20 cellular contexts compared by ENCODE assay signal in the genomic region with DNA sequence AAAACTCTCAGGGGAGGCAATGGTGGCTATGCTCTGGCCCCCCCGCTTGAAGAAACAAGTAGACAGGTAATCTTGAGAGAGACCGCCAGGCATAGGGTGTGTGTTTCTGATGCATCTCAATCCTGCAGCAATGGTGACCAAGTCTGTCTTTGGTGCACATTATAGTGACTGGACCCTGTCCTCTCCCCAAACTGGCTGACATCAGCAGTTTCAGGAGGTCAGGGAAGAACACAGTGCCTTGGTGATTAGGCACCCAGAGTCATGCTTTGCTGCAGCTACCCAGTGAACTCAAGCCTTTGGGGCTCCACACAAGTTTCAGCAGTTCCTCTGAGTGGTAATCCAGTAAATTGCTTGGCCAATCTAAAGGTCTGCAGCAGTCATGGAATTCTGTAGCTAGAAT.
DNase-seq lines count a peak whose midpoint lies in the region; ATAC-seq, FAIRE-seq and TF ChIP-seq lines count a peak whose summit lies in the region.
"Had no signal": no experiment of that assay in that cellular context is flagged by ENCODE, and none has a peak within 500 bp of the region (broad histone marks: within the 10 kb centered on the region; RNA-seq: fewer than 3 reads in every experiment).

No MANE protein-coding gene starts in this region.

- H3K36me3 ChIP-seq in HUES48 (ENCODE audit: control insufficient read depth, insufficient read depth, low read length) (no peaks in the 10 kb centered on the region), bronchial epithelial cell (ENCODE audit: control insufficient read depth, insufficient read depth, low read length) (no peaks in the 10 kb centered on the region)
- H3K36me3 ChIP-seq: BLaER1 treated with 17β-estradiol and CSF1 and Interleukin-3, amounts not matched to agents 10 nM and 100 nM had no signal

- H3K27ac ChIP-seq in A549 (no peak overlapping the region), HUES48 (ENCODE audit: low read depth, low read length) (no peak overlapping the region)
- H3K27ac ChIP-seq: BLaER1 treated with 17β-estradiol and CSF1 and Interleukin-3, amounts not matched to agents 10 nM and 100 nM; C4-2B had no signal

- POLR2A ChIA-PET in A549 (lab: Yijun Ruan, JAX): no interaction called here

- ATAC-seq in A549: no peak
- ATAC-seq: CD8-positive, alpha-beta T cell had no signal

- 44% methylated on average over 2 of the region's 2 CpGs for whole genome bisulfite sequencing in A549 (ENCODE audit: missing lambda C conversion rate)

- TF ChIP-seq RAD21 in A549 (conservative IDR thresholded peaks at IDR 0.05 in 1 of 2, IDR thresholded peaks at IDR 0.05 in 1 of 2): no peak

- H3K9ac ChIP-seq in HUES48 (ENCODE audit: low read depth, low read length): no peak overlapping the region
- H3K9ac ChIP-seq: BLaER1 treated with 17β-estradiol and CSF1 and Interleukin-3, amounts not matched to agents 10 nM and 100 nM had no signal

- no peak for TF ChIP-seq EP300 in A549 (IDR thresholded peaks at IDR 0.05)

- DNase-seq in A549 (ENCODE audit: low read depth in 1 of 2, low spot score in 1 of 2): no peak
- DNase-seq in bronchial epithelial cell (ENCODE audit: low read depth): no peak
- no peak for DNase-seq in epidermal melanocyte (ENCODE audit: insufficient read length, low spot score)
- DNase-seq in dermis blood vessel endothelial cell: no peak
- DNase-seq: 8988T; AML-193; Caco-2; Calu3; CD4-positive, alpha-beta T cell; CD8-positive, alpha-beta T cell; DMS79 treated with DMSO at 0.1 percent for 48 hours; GF-D8 had no signal

- H3K4me1 ChIP-seq in A549 (no peaks in the 10 kb centered on the region), HUES48 (ENCODE audit: control insufficient read depth, insufficient read depth, low read length) (no peaks in the 10 kb centered on the region)
- H3K4me1 ChIP-seq: BLaER1 treated with 17β-estradiol and CSF1 and Interleukin-3, amounts not matched to agents 10 nM and 100 nM; Caco-2 had no signal

- H3K4me3 ChIP-seq in A549: no peak overlapping the region
- H3K4me3 ChIP-seq in HUES48 (ENCODE audit: low read depth, low read length): 0 out of 2 replicates have a peak overlapping the region, but pooled peaks have one; percentile 13
- no peak overlapping the region for H3K4me3 ChIP-seq in bronchial epithelial cell (ENCODE audit: low read depth, low read length)
- H3K4me3 ChIP-seq: BLaER1 treated with 17β-estradiol and CSF1 and Interleukin-3, amounts not matched to agents 10 nM and 100 nM had no signal

- no peak for TF ChIP-seq POLR2A in A549 (IDR thresholded peaks at IDR 0.05; ENCODE audit: low read length)

- FAIRE-seq in A549 (lab: Jason Lieb, UNC) (no peak), bronchial epithelial cell (lab: Jason Lieb, UNC) (peak; percentile 82)
- FAIRE-seq: A204.1, D721Med, G401.6, GM12891, GM18507 had no signal

- H3K9me3 ChIP-seq in A549 (no peaks in the 10 kb centered on the region), HUES48 (ENCODE audit: control insufficient read depth, insufficient read depth, low read length) (peaks cover 84% of the 10 kb centered on the region)
- H3K9me3 ChIP-seq: Caco-2 had no signal

- no peaks in the 10 kb centered on the region for H3K27me3 ChIP-seq in HUES48 (ENCODE audit: control insufficient read depth, insufficient read depth, low read length)
- no peaks in the 10 kb centered on the region for H3K27me3 ChIP-seq in bronchial epithelial cell (ENCODE audit: control insufficient read depth, insufficient read depth, low read length)
- H3K27me3 ChIP-seq: BLaER1 treated with 17β-estradiol and CSF1 and Interleukin-3, amounts not matched to agents 10 nM and 100 nM had no signal

- CTCF ChIA-PET in A549 (lab: Yijun Ruan, JAX): no interaction called here

- TF ChIP-seq CTCF in A549 (IDR thresholded peaks at IDR 0.05): no peak
- no peak for TF ChIP-seq CTCF in bronchial epithelial cell (IDR thresholded peaks at IDR 0.05; ENCODE audit: insufficient read depth, low read length, severe bottlenecking)

- H3K4me2 ChIP-seq in A549: no peak overlapping the region
- H3K4me2 ChIP-seq: BLaER1 treated with 17β-estradiol and CSF1 and Interleukin-3, amounts not matched to agents 10 nM and 100 nM had no signal

TF ChIP-seq in A549, 52 proteins besides CTCF, POLR2A, EP300 and RAD21:
- TF ChIP-seq MAFK (IDR thresholded peaks at IDR 0.05; ENCODE audit: partially characterized antibody) (peak; percentile 61), SREBF2 (IDR thresholded peaks at IDR 0.05) (no peak), GATA3 (IDR thresholded peaks at IDR 0.05; ENCODE audit: borderline replicate concordance) (no peak)
